Comparison of ENCODE assay signal across 14 cellular contexts in genomic region chr12:127964717-127965116, GRCh38.
DNase-seq lines count a peak whose midpoint lies in the region; ATAC-seq and TF ChIP-seq lines count a peak whose summit lies in the region.
"Had no signal": no experiment of that assay in that cellular context is flagged by ENCODE, and none has a peak within 500 bp of the region (broad histone marks: within the 10 kb centered on the region; RNA-seq: fewer than 3 reads in every experiment).

No MANE protein-coding gene starts in this region.

- WGBS in adrenal gland, 4 donors, result 73 to 80% (median 77%) methylated on average over 3 of the region's 3 CpGs

- H3K36me3 ChIP-seq in adrenal gland (replicated peaks in 1 of 2) (no peaks in the 10 kb centered on the region), mucosa of descending colon (ENCODE audit: low read depth) (no peaks in the 10 kb centered on the region)
- H3K36me3 ChIP-seq: suprapubic skin had no signal

- TF ChIP-seq CTCF in LNCaP clone FGC (IDR thresholded peaks at IDR 0.05; ENCODE audit: control insufficient read depth, extremely low read depth, insufficient read depth) (0 out of 2 replicates have a peak, but pooled peaks have one; percentile 3), adrenal gland (IDR thresholded peaks at IDR 0.05) (peak in 4 of 6 experiments; percentile 17 to 35 (median 21)), mucosa of descending colon (IDR thresholded peaks at IDR 0.05) (no peak)

- ATAC-seq in mucosa of descending colon (peak; percentile 57), HG02623 (IDR thresholded peaks at IDR 0.05; ENCODE audit: unreplicated experiment) (no peak), HG03354 (IDR thresholded peaks at IDR 0.05; ENCODE audit: poor library complexity, severe bottlenecking, unreplicated experiment) (no peak)
- ATAC-seq: natural killer cell had no signal

- H3K9me3 ChIP-seq in adrenal gland (replicated peaks in 1 of 3) (no peaks in the 10 kb centered on the region), mucosa of descending colon (no peaks in the 10 kb centered on the region)
- H3K9me3 ChIP-seq: suprapubic skin had no signal

- no peak overlapping the region for H3K4me3 ChIP-seq in LNCaP clone FGC (ENCODE audit: low read depth, low read length)
- H3K4me3 ChIP-seq in adrenal gland, result no peak overlapping the region
- no peak overlapping the region for H3K4me3 ChIP-seq in mucosa of descending colon
- H3K4me3 ChIP-seq: suprapubic skin had no signal

- TF ChIP-seq POLR2A in adrenal gland (IDR thresholded peaks at IDR 0.05), result no peak

- DNase-seq in EH (ENCODE audit: low read depth) (peak; percentile 60), LNCaP clone FGC (ENCODE audit: low read depth) (no peak), adrenal gland (peak in 3 of 7 donors; percentile 15 to 40 (median 18)), mucosa of descending colon (peak in 1 of 3 donors; percentile 55), NCI-H510A (lab: John Stamatoyannopoulos, UW) (no peak)
- DNase-seq: activated CD4-positive, alpha-beta T cell treated with anti-CD3 and anti-CD28 coated beads for 48 hours; cerebellar nuclear complex; DMS153; natural killer cell; NCI-H524 treated with DMSO at 0.1 percent for 48 hours; T-helper 1 cell had no signal

- H3K4me1 ChIP-seq in adrenal gland (replicated peaks in 1 of 2) (no peaks in the 10 kb centered on the region), mucosa of descending colon (ENCODE audit: low read depth) (no peaks in the 10 kb centered on the region)
- H3K4me1 ChIP-seq: suprapubic skin had no signal

- intact Hi-C loops in adrenal gland (cut with DNase I) (no loop called here), mucosa of descending colon (cut with DNase I, micrococcal nuclease) (no loop called here)

- H3K27me3 ChIP-seq in adrenal gland, result no peaks in the 10 kb centered on the region
- H3K27me3 ChIP-seq: suprapubic skin had no signal

- no peak overlapping the region for H3K27ac ChIP-seq in adrenal gland
- H3K27ac ChIP-seq: suprapubic skin had no signal
